In genomic region chr7:92682767-92683539, GRCh38 we compare ENCODE assay signal across 12 cellular contexts.
A peak's percentile ranks its signal among the peaks of the same experiment; 100 is the strongest.
DNase-seq lines count a peak whose midpoint lies in the region; ATAC-seq and TF ChIP-seq lines count a peak whose summit lies in the region.
"Had no signal": no experiment of that assay in that cellular context is flagged by ENCODE, and none has a peak within 500 bp of the region (broad histone marks: within the 10 kb centered on the region; RNA-seq: fewer than 3 reads in every experiment).

No MANE protein-coding gene starts in this region.

- H3K4me1 ChIP-seq in fibroblast of lung (ENCODE audit: control insufficient read depth, extremely low read depth, insufficient read depth, low read length), result no peaks in the 10 kb centered on the region
- H3K4me1 ChIP-seq: uterus had no signal

- H3K36me3 Mint-ChIP-seq in HFFc6 (ENCODE audit: low read depth), result peaks cover 50% of the 10 kb centered on the region

- H3K9me3 Mint-ChIP-seq in HFFc6, result no peaks in the 10 kb centered on the region

- H3K4me2 ChIP-seq in fibroblast of lung (ENCODE audit: extremely low read depth, insufficient read depth, low read length), result no peak overlapping the region

- H4K20me1 ChIP-seq in fibroblast of lung (ENCODE audit: control insufficient read depth, extremely low read depth, insufficient read depth, low read length), result no peaks in the 10 kb centered on the region

- DNase-seq in HFFc6 (no peak), fibroblast of lung (ENCODE audit: low read depth in 2 of 2) (peak; percentile 12 to 54), pulmonary artery endothelial cell (ENCODE audit: low read depth, low spot score) (peak; percentile 51), pons (ENCODE audit: low spot score) (no peak), T1000 (lab: John Stamatoyannopoulos, UW) (no peak)
- DNase-seq: mammary epithelial cell, NCI-H1105 treated with DMSO at 0.1 percent for 48 hours, NCI-H748 treated with DMSO at 0.1 percent for 48 hours, retina, uterus had no signal

- H3K27me3 ChIP-seq in fibroblast of lung (ENCODE audit: control insufficient read depth, insufficient read depth, low read length), result no peaks in the 10 kb centered on the region
- H3K27me3 ChIP-seq: uterus had no signal

- H3K27ac ChIP-seq in VCaP (peak overlapping the region; percentile 44), fibroblast of lung (ENCODE audit: insufficient read depth, low read length) (no peak overlapping the region)
- H3K27ac ChIP-seq: uterus had no signal

- H3K27me3 Mint-ChIP-seq in HFFc6 (ENCODE audit: insufficient read depth), result peaks cover 2% of the 10 kb centered on the region

- no peaks in the 10 kb centered on the region for H3K9me3 ChIP-seq in fibroblast of lung (ENCODE audit: control insufficient read depth, insufficient read depth, low read depth, low read length)
- H3K9me3 ChIP-seq: uterus had no signal

- H3K27ac Mint-ChIP-seq in HFFc6, result peak overlapping the region; percentile 71

- H3K4me1 Mint-ChIP-seq in HFFc6 (ENCODE audit: low read depth), result peaks cover 57% of the 10 kb centered on the region

- TF ChIP-seq CTCF in HFFc6 (IDR thresholded peaks at IDR 0.05) (no peak), VCaP (conservative IDR thresholded peaks at IDR 0.05) (no peak), fibroblast of lung (conservative IDR thresholded peaks at IDR 0.05 in 1 of 2, IDR thresholded peaks at IDR 0.05 in 1 of 2; ENCODE audit: low read depth in 1 of 2, low read length in 2 of 2) (no peak)

- ATAC-seq in HG03025 (IDR thresholded peaks at IDR 0.05; ENCODE audit: low FRiP score, unreplicated experiment), result no peak

- H3K4me3 Mint-ChIP-seq in HFFc6, result no peak overlapping the region

- no peak overlapping the region for H3K4me3 ChIP-seq in fibroblast of lung (replicated peaks in 1 of 4; ENCODE audit: control extremely low read depth in 1 of 4, insufficient read depth in 1 of 4, low read depth in 3 of 4, low read length in 4 of 4)
- H3K4me3 ChIP-seq: uterus had no signal

- no peak overlapping the region for H2AFZ ChIP-seq in fibroblast of lung (ENCODE audit: low read length)

- no peak overlapping the region for H3K9ac ChIP-seq in fibroblast of lung (ENCODE audit: insufficient read depth, low read length)

- H3K79me2 ChIP-seq in fibroblast of lung (ENCODE audit: control insufficient read depth, insufficient read depth, low read length), result no peaks in the 10 kb centered on the region

- no peaks in the 10 kb centered on the region for H3K36me3 ChIP-seq in fibroblast of lung (ENCODE audit: control insufficient read depth, insufficient read depth, low read length)
- H3K36me3 ChIP-seq: uterus had no signal

Comparison
In these comparisons a context has a peak if more than half of its experiments do, and no peak if none do; other contexts are left out.
1. DNase-seq: peak in fibroblast of lung (2 of 2) and pulmonary artery endothelial cell (single experiment); none in HFFc6 (single experiment), pons (single experiment) and T1000 (single experiment).